ENCODE assay signal across 9 cellular contexts in the genomic region with DNA sequence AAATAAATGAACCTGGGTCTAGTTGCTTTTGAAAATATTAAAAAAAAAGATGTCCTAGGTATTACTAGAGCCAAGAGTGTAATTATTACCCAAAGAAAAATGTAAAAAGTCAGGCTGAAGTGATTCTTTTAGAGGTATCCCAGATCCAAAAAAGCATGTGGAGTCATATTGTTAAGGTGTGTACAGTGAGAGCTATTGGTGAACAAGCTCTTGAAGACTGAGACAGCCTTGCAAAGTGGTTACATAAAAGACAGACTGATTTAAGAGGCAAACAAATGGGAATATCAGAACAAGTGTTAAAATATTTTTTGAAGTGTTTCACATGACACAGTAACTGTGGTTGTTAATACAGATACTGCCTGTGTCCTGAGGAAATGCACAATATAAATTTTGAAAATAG.
"Had no signal": no experiment of that assay in that cellular context is flagged by ENCODE, and none has a peak within 500 bp of the region (broad histone marks: within the 10 kb centered on the region; RNA-seq: fewer than 3 reads in every experiment).

No MANE protein-coding gene starts in this region.

- H3K4me1 ChIP-seq: HAP-1 had no signal

- H3K27ac ChIP-seq: GM23248 had no signal

- H2AFZ ChIP-seq: GM23248, GM23338 had no signal

- H3K9ac ChIP-seq: GM23248 had no signal

- H3K36me3 ChIP-seq: HAP-1 had no signal

- DNase-seq: GM23248, GOT3, H7, H9, HCEC 1CT, HFFc6 had no signal

- H3K4me2 ChIP-seq: GM23338 had no signal

- H3K9me3 ChIP-seq: HAP-1 had no signal

- H3K4me3 ChIP-seq: GM23248, GM23338, HAP-1 had no signal

- ATAC-seq: GM23338, HCT116 had no signal
